Comparison of ENCODE assay signal across 21 cellular contexts in genomic region chr12:41537522-41537921, GRCh38.
"Had no signal": no experiment of that assay in that cellular context is flagged by ENCODE, and none has a peak within 500 bp of the region (broad histone marks: within the 10 kb centered on the region; RNA-seq: fewer than 3 reads in every experiment).

No MANE protein-coding gene starts in this region.

- ATAC-seq: effector memory CD8-positive, alpha-beta T cell; natural killer cell; pancreas; psoas muscle had no signal

- H3K27me3 Mint-ChIP-seq: effector memory CD8-positive, alpha-beta T cell had no signal

- H3K9me3 ChIP-seq: colonic mucosa, esophagus muscularis mucosa, left ventricle myocardium inferior, pancreas, psoas muscle, right atrium auricular region, transverse colon, vagina had no signal

- H3K27me3 ChIP-seq: colonic mucosa, dorsolateral prefrontal cortex, esophagus muscularis mucosa, pancreas, right atrium auricular region, transverse colon, vagina had no signal

- H3K36me3 ChIP-seq: colonic mucosa, esophagus muscularis mucosa, left ventricle myocardium inferior, pancreas, right atrium auricular region, transverse colon, vagina, WERI-Rb-1 had no signal

- H3K4me3 Mint-ChIP-seq: activated naive CD8-positive, alpha-beta T cell treated with anti-CD3 and anti-CD28 coated beads, Interleukin-2, amount 10 ng/mL, durations not matched to agents 7 days and 5 days; effector memory CD8-positive, alpha-beta T cell; natural killer cell had no signal

- H3K36me3 Mint-ChIP-seq: activated naive CD8-positive, alpha-beta T cell treated with anti-CD3 and anti-CD28 coated beads, Interleukin-2, amount 10 ng/mL, durations not matched to agents 7 days and 5 days; natural killer cell had no signal

- H3K27ac Mint-ChIP-seq: activated naive CD8-positive, alpha-beta T cell treated with anti-CD3 and anti-CD28 coated beads, Interleukin-2, amount 10 ng/mL, durations not matched to agents 7 days and 5 days; effector memory CD8-positive, alpha-beta T cell; natural killer cell had no signal

- H3K9me3 Mint-ChIP-seq: effector memory CD8-positive, alpha-beta T cell had no signal

- H3K4me3 ChIP-seq: colonic mucosa, dorsolateral prefrontal cortex, esophagus muscularis mucosa, left ventricle myocardium inferior, pancreas, psoas muscle, right atrium auricular region, transverse colon, vagina had no signal

- H3K4me1 ChIP-seq: colonic mucosa, esophagus muscularis mucosa, left ventricle myocardium inferior, pancreas, psoas muscle, right atrium auricular region, transverse colon, vagina had no signal

- H3K27ac ChIP-seq: colonic mucosa, dorsolateral prefrontal cortex, esophagus muscularis mucosa, left ventricle myocardium inferior, pancreas, psoas muscle, right atrium auricular region, transverse colon, vagina, WERI-Rb-1 had no signal

- DNase-seq: activated CD4-positive, alpha-beta T cell treated with anti-CD3 and anti-CD28 coated beads, Interleukin-2, amount 50 U/mL, for 1 hour; activated CD4-positive, CD25-positive, alpha-beta regulatory T cell treated with anti-CD3 and anti-CD28 coated beads, Interleukin-2, amount 50 U/mL, for 72 hours; activated gamma-delta T cell treated with Interleukin-2 at 50 U/mL for 16 hours; activated naive CD8-positive, alpha-beta T cell treated with anti-CD3 and anti-CD28 coated beads, Interleukin-2, amount 10 ng/mL, durations not matched to agents 7 days and 5 days; amygdala; colonic mucosa; dorsolateral prefrontal cortex; effector memory CD8-positive, alpha-beta T cell; hippocampal formation; left ventricle myocardium inferior; midbrain; natural killer cell; pancreas; psoas muscle; stimulated activated CD4-positive, alpha-beta T cell treated with anti-CD3 and anti-CD28 coated beads, Interleukin-12 subunit alpha, Interleukin-12 subunit beta, amount 100 ng/mL, for 4 hours; stimulated activated CD4-positive, alpha-beta T cell treated with anti-CD3 and anti-CD28 coated beads, Interleukin-4, amount 100 ng/mL, for 4 hours; transverse colon; WERI-Rb-1 had no signal
